ENCODE assay signal across 11 cellular contexts in the genomic region with DNA sequence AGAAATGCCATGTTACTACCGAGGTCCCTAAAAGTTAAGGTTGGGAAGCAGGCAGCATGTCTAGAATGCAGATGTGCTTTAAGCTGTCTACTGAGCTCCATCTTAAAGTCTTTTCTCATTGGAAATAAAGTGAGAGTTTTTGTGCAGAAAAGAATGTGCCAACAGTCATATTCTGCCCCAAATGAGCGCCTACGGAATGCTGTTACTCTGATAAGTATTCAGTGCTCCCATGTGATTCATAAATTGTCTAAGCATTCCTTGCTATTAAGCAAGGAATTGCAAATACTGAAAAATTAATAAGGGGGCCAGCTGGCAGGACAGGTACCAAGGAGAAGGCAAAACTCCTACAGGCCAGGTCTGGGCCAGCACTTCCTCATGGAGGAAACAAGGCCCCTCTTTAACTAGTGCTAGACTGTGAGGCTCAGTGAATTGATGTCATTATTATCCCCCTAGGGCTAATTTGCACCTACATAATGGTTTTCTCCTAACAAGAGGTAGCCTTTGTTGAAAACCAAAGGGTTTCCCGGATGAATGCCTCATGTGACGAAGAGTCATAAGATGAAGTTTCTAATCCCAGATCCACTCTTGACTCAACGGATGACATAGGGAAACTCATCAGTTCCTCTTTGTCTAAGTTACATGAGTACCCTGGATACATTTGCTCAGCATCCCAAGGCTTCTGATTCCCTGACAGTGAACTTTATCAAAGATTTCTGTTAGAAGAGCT.
DNase-seq lines count a peak whose midpoint lies in the region; ATAC-seq and TF ChIP-seq lines count a peak whose summit lies in the region.
"Had no signal": no experiment of that assay in that cellular context is flagged by ENCODE, and none has a peak within 500 bp of the region (broad histone marks: within the 10 kb centered on the region; RNA-seq: fewer than 3 reads in every experiment).

No MANE protein-coding gene starts in this region.

- in situ Hi-C loops in brain microvascular endothelial cell (cut with HindIII; ENCODE audit: low pct_ligation_motif_present, low sequenced_read_pairs), result no loop called here

- H3K36me3 ChIP-seq in HUES6 (ENCODE audit: control insufficient read depth, insufficient read depth, low read length) (peaks cover 6% of the 10 kb centered on the region; the same call in 1 of the 2 replicates), brain microvascular endothelial cell (replicated peaks) (peaks cover 2% of the 10 kb centered on the region)
- H3K36me3 ChIP-seq: MG63 had no signal

- H3K27me3 Mint-ChIP-seq in stimulated activated memory B cell treated with anti-CD40 and anti-IgM and Interleukin-4, amounts not matched to agents 10 μg/mL and 1 μg/mL and 100 μg/mL, for 72 hours, result no peaks in the 10 kb centered on the region

- no peaks in the 10 kb centered on the region for H3K9me3 Mint-ChIP-seq in stimulated activated memory B cell treated with anti-CD40 and anti-IgM and Interleukin-4, amounts not matched to agents 10 μg/mL and 1 μg/mL and 100 μg/mL, for 72 hours

- no peak overlapping the region for H3K4me3 ChIP-seq in HUES6 (ENCODE audit: low read depth, low read length)
- H3K4me3 ChIP-seq in brain microvascular endothelial cell (ENCODE audit: low read depth, low read length), result no peak overlapping the region
- H3K4me3 ChIP-seq: MG63 had no signal

- H3K36me3 Mint-ChIP-seq in stimulated activated memory B cell treated with anti-CD40 and anti-IgM and Interleukin-4, amounts not matched to agents 10 μg/mL and 1 μg/mL and 100 μg/mL, for 72 hours, result no peaks in the 10 kb centered on the region

- no peaks in the 10 kb centered on the region for H3K9me3 ChIP-seq in HUES6 (ENCODE audit: control insufficient read depth, insufficient read depth, low read depth, low read length)
- H3K9me3 ChIP-seq: MG63 had no signal

- TF ChIP-seq CTCF in brain microvascular endothelial cell (IDR thresholded peaks at IDR 0.05; ENCODE audit: low read depth, low read length, missing control alignments), result no peak

- no peak overlapping the region for H3K4me3 Mint-ChIP-seq in stimulated activated memory B cell treated with anti-CD40 and anti-IgM and Interleukin-4, amounts not matched to agents 10 μg/mL and 1 μg/mL and 100 μg/mL, for 72 hours

- peak overlapping the region; percentile 84; the same call in 1 of the 2 replicates for H3K27ac ChIP-seq in HUES6 (ENCODE audit: low read depth, low read length)
- peak overlapping the region; percentile 93 for H3K27ac ChIP-seq in brain microvascular endothelial cell

- no peak for ATAC-seq in stimulated activated memory B cell treated with anti-CD40 and anti-IgM and Interleukin-4, amounts not matched to agents 10 μg/mL and 1 μg/mL and 100 μg/mL, for 72 hours
- ATAC-seq in HG03571 (IDR thresholded peaks at IDR 0.05; ENCODE audit: unreplicated experiment) (no peak), HG02840 (IDR thresholded peaks at IDR 0.05; ENCODE audit: low FRiP score, unreplicated experiment) (no peak)

- H3K4me1 ChIP-seq in HUES6 (ENCODE audit: control insufficient read depth, insufficient read depth, low read length), result peaks cover 85% of the 10 kb centered on the region

- peak overlapping the region; percentile 49 for H3K9ac ChIP-seq in HUES6 (ENCODE audit: low read length)

- H3K4me1 Mint-ChIP-seq in stimulated activated memory B cell treated with anti-CD40 and anti-IgM and Interleukin-4, amounts not matched to agents 10 μg/mL and 1 μg/mL and 100 μg/mL, for 72 hours, result peaks cover 26% of the 10 kb centered on the region

- no peak for DNase-seq in brain microvascular endothelial cell
- DNase-seq in kidney tubule cell (ENCODE audit: low spot score), result peak; percentile 90
- no peak for DNase-seq in activated CD4-positive, alpha-beta T cell treated with anti-CD3 and anti-CD28 coated beads, Interleukin-2, amount 50 U/mL, for 48 hours
- no peak for DNase-seq in AG08395 (ENCODE audit: low spot score)
- DNase-seq: activated T-cell treated with anti-CD3 and anti-CD28 coated beads, Interleukin-2, amount 50 U/mL, for 48 hours; MG63; T-helper 9 cell had no signal

- H3K27ac Mint-ChIP-seq in stimulated activated memory B cell treated with anti-CD40 and anti-IgM and Interleukin-4, amounts not matched to agents 10 μg/mL and 1 μg/mL and 100 μg/mL, for 72 hours, result peak overlapping the region; percentile 92

- H3K27me3 ChIP-seq in HUES6 (ENCODE audit: control insufficient read depth, insufficient read depth, low read length) (no peaks in the 10 kb centered on the region), brain microvascular endothelial cell (replicated peaks) (no peaks in the 10 kb centered on the region)
- H3K27me3 ChIP-seq: MG63 had no signal
